In genomic region chr21:38597436-38597835, GRCh38 we compare ENCODE assay signal across 13 cellular contexts.
"Had no signal": no experiment of that assay in that cellular context is flagged by ENCODE, and none has a peak within 500 bp of the region (broad histone marks: within the 10 kb centered on the region; RNA-seq: fewer than 3 reads in every experiment).

No MANE protein-coding gene starts in this region.

- H3K4me3 ChIP-seq: lung, thyroid gland had no signal

- FAIRE-seq: astrocyte, colon had no signal

- H3K9me3 ChIP-seq: thyroid gland had no signal

- H3K36me3 ChIP-seq: thyroid gland had no signal

- H3K27me3 ChIP-seq: thyroid gland had no signal

- DNase-seq: activated CD8-positive, alpha-beta memory T cell treated with anti-CD3 and anti-CD28 coated beads, Interleukin-2, amount 50 U/mL, for 48 hours; activated CD8-positive, alpha-beta T cell treated with anti-CD3 and anti-CD28 coated beads, Interleukin-2, amount 10 ng/mL, durations not matched to agents 7 days and 5 days; activated naive CD4-positive, alpha-beta T cell treated with Interleukin-2 at 50 U/mL for 16 hours; activated naive CD8-positive, alpha-beta T cell treated with anti-CD3 and anti-CD28 coated beads, Interleukin-2, amount 50 U/mL, for 24 hours; hippocampal formation; left cardiac atrium; naive thymus-derived CD4-positive, alpha-beta T cell; retina; T-helper 1 cell; thyroid gland had no signal

- H3K27ac ChIP-seq: thyroid gland had no signal

- H3K4me1 ChIP-seq: thyroid gland had no signal

- ATAC-seq: activated CD8-positive, alpha-beta T cell treated with anti-CD3 and anti-CD28 coated beads, Interleukin-2, amount 10 ng/mL, durations not matched to agents 7 days and 5 days; activated naive CD8-positive, alpha-beta T cell treated with anti-CD3 and anti-CD28 coated beads, Interleukin-2, amount 50 U/mL, for 24 hours; left cardiac atrium; naive thymus-derived CD4-positive, alpha-beta T cell had no signal
